12 cellular contexts compared by ENCODE assay signal in genomic region chr15:39720721-39721611, GRCh38.
A peak's percentile ranks its signal among the peaks of the same experiment; 100 is the strongest.
DNase-seq lines count a peak whose midpoint lies in the region; ATAC-seq and TF ChIP-seq lines count a peak whose summit lies in the region.
"Had no signal": no experiment of that assay in that cellular context is flagged by ENCODE, and none has a peak within 500 bp of the region (broad histone marks: within the 10 kb centered on the region; RNA-seq: fewer than 3 reads in every experiment).

No MANE protein-coding gene starts in this region.

- peak; percentile 7 for TF ChIP-seq CTCF in choroid plexus epithelial cell (conservative IDR thresholded peaks at IDR 0.05; ENCODE audit: low read depth, low read length)

- H3K36me3 ChIP-seq in CD4-positive, alpha-beta memory T cell (ENCODE audit: insufficient read depth, low read length), result no peaks in the 10 kb centered on the region
- H3K36me3 ChIP-seq: ascending aorta, neural progenitor cell had no signal

- H3K27ac Mint-ChIP-seq in CD4-positive, alpha-beta memory T cell, result no peak overlapping the region
- H3K27ac Mint-ChIP-seq: neural progenitor cell had no signal

- H3K27ac ChIP-seq in CD4-positive, alpha-beta memory T cell (ENCODE audit: low read depth, low read length), result no peak overlapping the region
- H3K27ac ChIP-seq: ascending aorta, neural progenitor cell had no signal

- POLR2A ChIA-PET in CD4-positive, alpha-beta memory T cell (lab: Charles Lee; ENCODE audit: partially characterized antibody), result no interaction called here

- no peaks in the 10 kb centered on the region for H3K9me3 ChIP-seq in CD4-positive, alpha-beta memory T cell (ENCODE audit: control insufficient read depth in 1 of 2, low read length in 2 of 2)
- H3K9me3 ChIP-seq: ascending aorta had no signal

- CTCF ChIA-PET in CD4-positive, alpha-beta memory T cell (lab: Charles Lee; ENCODE audit: partially characterized antibody), result interaction anchor here (1.1 kb wide), 1 partner anchor 36 kb away, joined by 3 read pairs; no protein-coding TSS in a partner anchor

- H3K4me1 ChIP-seq in CD4-positive, alpha-beta memory T cell (ENCODE audit: insufficient read depth, low read length), result no peaks in the 10 kb centered on the region
- H3K4me1 ChIP-seq: ascending aorta, neural progenitor cell had no signal

- H3K36me3 Mint-ChIP-seq in CD4-positive, alpha-beta memory T cell, result no peaks in the 10 kb centered on the region

- H3K9me3 Mint-ChIP-seq in CD4-positive, alpha-beta memory T cell, result no peaks in the 10 kb centered on the region

- intact Hi-C loops in CD4-positive, alpha-beta memory T cell (cut with micrococcal nuclease), result no loop called here

- H3K27me3 Mint-ChIP-seq in CD4-positive, alpha-beta memory T cell, result peaks cover 0 to 1% of the 10 kb centered on the region in 2 donors

- no peak overlapping the region for H3K4me3 Mint-ChIP-seq in CD4-positive, alpha-beta memory T cell
- H3K4me3 Mint-ChIP-seq: neural progenitor cell had no signal

- no peak overlapping the region for H3K4me3 ChIP-seq in choroid plexus epithelial cell (ENCODE audit: low read depth, low read length)
- no peak overlapping the region for H3K4me3 ChIP-seq in CD4-positive, alpha-beta memory T cell (ENCODE audit: low read length in 2 of 2)
- H3K4me3 ChIP-seq: ascending aorta, neural progenitor cell had no signal

- ATAC-seq in GM19035 (IDR thresholded peaks at IDR 0.05; ENCODE audit: unreplicated experiment), result no peak
- ATAC-seq in GM18907 (IDR thresholded peaks at IDR 0.05; ENCODE audit: unreplicated experiment), result no peak

- DNase-seq in GM03348 (ENCODE audit: low spot score) (peak; percentile 61), NCI-H226 (peak; percentile 78), choroid plexus epithelial cell (ENCODE audit: low read depth) (peak; percentile 44), non-pigmented ciliary epithelial cell (ENCODE audit: low read depth) (peak; percentile 46), NCI-H748 treated with DMSO at 0.1 percent for 48 hours (lab: John Stamatoyannopoulos, UW) (no peak)
- no peak for DNase-seq in CD4-positive, alpha-beta memory T cell
- DNase-seq: NCI-H1694 treated with DMSO at 0.1 percent for 48 hours; stimulated activated CD4-positive, alpha-beta T cell treated with anti-CD3 and anti-CD28 coated beads, Interleukin-15, amount 100 ng/mL, for 24 hours had no signal

- no peaks in the 10 kb centered on the region for H3K4me1 Mint-ChIP-seq in CD4-positive, alpha-beta memory T cell

- H3K27me3 ChIP-seq in CD4-positive, alpha-beta memory T cell (ENCODE audit: insufficient read depth, low read length), result no peaks in the 10 kb centered on the region
- H3K27me3 ChIP-seq: ascending aorta, neural progenitor cell had no signal

Comparison
In these comparisons a context has a peak if more than half of its experiments do, and no peak if none do; other contexts are left out.
1. DNase-seq: peak in GM03348 (single experiment), NCI-H226 (single experiment), choroid plexus epithelial cell (single experiment) and non-pigmented ciliary epithelial cell (single experiment); none in NCI-H748 treated with DMSO at 0.1 percent for 48 hours (single experiment) and CD4-positive, alpha-beta memory T cell (0 of 5).